Comparison of ENCODE assay signal across 23 cellular contexts in genomic region chr15:38878026-38878425, GRCh38.
"Had no signal": no experiment of that assay in that cellular context is flagged by ENCODE, and none has a peak within 500 bp of the region (broad histone marks: within the 10 kb centered on the region; RNA-seq: fewer than 3 reads in every experiment).

No MANE protein-coding gene starts in this region.

- DNase-seq: activated CD4-positive, alpha-beta memory T cell treated with anti-CD3 and anti-CD28 coated beads for 36 hours; activated CD4-positive, alpha-beta T cell treated with anti-CD3 and anti-CD28 coated beads, Interleukin-2, amount 10 ng/mL, durations not matched to agents 7 days and 5 days; activated CD4-positive, CD25-positive, alpha-beta regulatory T cell; activated CD8-positive, alpha-beta memory T cell treated with anti-CD3 and anti-CD28 coated beads for 24 hours; activated effector memory CD4-positive, alpha-beta T cell treated with anti-CD3 and anti-CD28 coated beads, Interleukin-2, amount 50 U/mL, for 16 hours; activated naive CD4-positive, alpha-beta T cell treated with Interleukin-2 at 50 U/mL for 16 hours; activated T-cell treated with anti-CD3 and anti-CD28 coated beads, Interleukin-2, amount 50 U/mL, for 4 hours; amygdala; brain microvascular endothelial cell; MV-4-11; NCI-H1092 treated with DMSO at 0.1 percent for 48 hours; NCI-H1417 treated with DMSO at 0.1 percent for 48 hours; NCI-H2029; NCI-H2107; NCI-H226; NCI-H526 treated with DMSO at 0.1 percent for 48 hours; NCI-H82; SK-N-SH; T-helper 1 cell had no signal

- H3K36me3 Mint-ChIP-seq: activated CD4-positive, alpha-beta memory T cell treated with anti-CD3 and anti-CD28 coated beads for 36 hours; activated naive CD8-positive, alpha-beta T cell had no signal

- H3K27me3 ChIP-seq: brain microvascular endothelial cell, cardiac muscle cell, MG63 had no signal

- H3K4me3 ChIP-seq: cardiac muscle cell, MG63 had no signal

- H3K4me1 Mint-ChIP-seq: activated CD4-positive, alpha-beta T cell treated with anti-CD3 and anti-CD28 coated beads, Interleukin-2, amount 10 ng/mL, durations not matched to agents 7 days and 5 days had no signal

- H3K27ac ChIP-seq: brain microvascular endothelial cell, cardiac muscle cell had no signal

- H3K9me3 ChIP-seq: MG63, SK-N-SH had no signal

- H3K27ac Mint-ChIP-seq: activated CD4-positive, alpha-beta memory T cell treated with anti-CD3 and anti-CD28 coated beads for 36 hours; activated CD4-positive, alpha-beta T cell treated with anti-CD3 and anti-CD28 coated beads, Interleukin-2, amount 10 ng/mL, durations not matched to agents 7 days and 5 days; activated naive CD8-positive, alpha-beta T cell; T-helper 2 cell treated with Interferon-gamma antibody and Interleukin-4, amounts not matched to agents 5 μg/mL and 100 μg/mL, for 36 hours had no signal

- H3K4me3 Mint-ChIP-seq: activated CD4-positive, alpha-beta memory T cell treated with anti-CD3 and anti-CD28 coated beads for 36 hours; activated CD4-positive, alpha-beta T cell treated with anti-CD3 and anti-CD28 coated beads, Interleukin-2, amount 10 ng/mL, durations not matched to agents 7 days and 5 days; activated naive CD8-positive, alpha-beta T cell; activated T-cell treated with anti-CD3 and anti-CD28 coated beads, Interleukin-2, amount 50 U/mL, for 4 hours; T-helper 2 cell treated with Interferon-gamma antibody and Interleukin-4, amounts not matched to agents 5 μg/mL and 100 μg/mL, for 36 hours had no signal

- H3K9me3 Mint-ChIP-seq: activated CD4-positive, alpha-beta memory T cell treated with anti-CD3 and anti-CD28 coated beads for 36 hours; activated CD4-positive, alpha-beta T cell treated with anti-CD3 and anti-CD28 coated beads, Interleukin-2, amount 10 ng/mL, durations not matched to agents 7 days and 5 days; activated T-cell treated with anti-CD3 and anti-CD28 coated beads, Interleukin-2, amount 50 U/mL, for 4 hours; T-helper 2 cell treated with Interferon-gamma antibody and Interleukin-4, amounts not matched to agents 5 μg/mL and 100 μg/mL, for 36 hours had no signal

- H3K36me3 ChIP-seq: brain microvascular endothelial cell, cardiac muscle cell, MG63 had no signal

- ATAC-seq: activated T-cell treated with anti-CD3 and anti-CD28 coated beads, Interleukin-2, amount 50 U/mL, for 4 hours had no signal

- H3K4me2 ChIP-seq: SK-N-SH had no signal
